In genomic region chr9:84397151-84397728, GRCh38 we compare ENCODE assay signal across 9 cellular contexts. TPM values are rescaled to one million over a fixed set of nuclear protein-coding genes. Genes with fewer than 3 reads are reported as not detected.
DNase-seq lines count a peak whose midpoint lies in the region; ATAC-seq and TF ChIP-seq lines count a peak whose summit lies in the region.
"Had no signal": no experiment of that assay in that cellular context is flagged by ENCODE, and none has a peak within 500 bp of the region (broad histone marks: within the 10 kb centered on the region; RNA-seq: fewer than 3 reads in every experiment).

No MANE protein-coding gene starts in this region.

- no peaks in the 10 kb centered on the region for H3K4me1 Mint-ChIP-seq in activated CD4-positive, alpha-beta T cell treated with anti-CD3 and anti-CD28 coated beads, Interleukin-2, amount 10 ng/mL, durations not matched to agents 24 days and 14 days

- H3K4me3 ChIP-seq in right lobe of liver = no peak overlapping the region
- H3K4me3 ChIP-seq: BLaER1 had no signal

- peak; percentile 87 to 97 (median 96) for TF ChIP-seq CTCF in right lobe of liver (IDR thresholded peaks at IDR 0.05)

- H3K27me3 ChIP-seq in right lobe of liver = no peaks in the 10 kb centered on the region
- H3K27me3 ChIP-seq: BLaER1 had no signal

- H3K4me1 ChIP-seq in right lobe of liver = no peaks in the 10 kb centered on the region
- H3K4me1 ChIP-seq: BLaER1 had no signal

- H3K9me3 Mint-ChIP-seq in activated CD4-positive, alpha-beta T cell treated with anti-CD3 and anti-CD28 coated beads, Interleukin-2, amount 10 ng/mL, durations not matched to agents 24 days and 14 days = no peaks in the 10 kb centered on the region

- no peak overlapping the region for H3K27ac Mint-ChIP-seq in activated CD4-positive, alpha-beta T cell treated with anti-CD3 and anti-CD28 coated beads, Interleukin-2, amount 10 ng/mL, durations not matched to agents 24 days and 14 days

- H3K9me3 ChIP-seq in right lobe of liver = no peaks in the 10 kb centered on the region

- no peak overlapping the region for H3K4me3 Mint-ChIP-seq in activated CD4-positive, alpha-beta T cell treated with anti-CD3 and anti-CD28 coated beads, Interleukin-2, amount 10 ng/mL, durations not matched to agents 24 days and 14 days

- H3K36me3 ChIP-seq in right lobe of liver = no peaks in the 10 kb centered on the region
- H3K36me3 ChIP-seq: BLaER1 had no signal

- DNase-seq in NCI-H510A treated with DMSO at 0.1 percent for 48 hours (lab: John Stamatoyannopoulos, UW) = peak; percentile 79
- no peak for DNase-seq in NCI-H510A (lab: John Stamatoyannopoulos, UW)
- DNase-seq in NCI-H2227 (lab: John Stamatoyannopoulos, UW; ENCODE audit: unreplicated experiment) = peak; percentile 71
- peak; percentile 89 for DNase-seq in activated CD4-positive, alpha-beta T cell treated with anti-CD3 and anti-CD28 coated beads, Interleukin-2, amount 10 ng/mL, durations not matched to agents 24 days and 14 days
- DNase-seq in dermis blood vessel endothelial cell = peak; percentile 85
- DNase-seq in right lobe of liver = peak; percentile 44 to 71 (median 64)
- DNase-seq in stimulated activated CD4-positive, alpha-beta T cell treated with anti-CD3 and anti-CD28 coated beads, TNF-alpha, amount 100 ng/mL, for 1 hour (ENCODE audit: low read depth in 3 of 3, low spot score in 1 of 3) = peak; percentile 11 to 39 (median 37)

- no peak for TF ChIP-seq POLR2A in right lobe of liver (IDR thresholded peaks at IDR 0.05)

- 54% methylated on average over 7 of the region's 13 CpGs for WGBS in right lobe of liver (ENCODE audit: insufficient coverage, low coverage, low lambda C conversion rate, missing lambda C conversion rate)

- H3K27ac ChIP-seq in right lobe of liver = no peak overlapping the region
- H3K27ac ChIP-seq: BLaER1 had no signal

- intact Hi-C loops in activated CD4-positive, alpha-beta T cell treated with anti-CD3 and anti-CD28 coated beads, Interleukin-2, amount 10 ng/mL, durations not matched to agents 24 days and 14 days (cut with micrococcal nuclease) = loop anchor here (1.0 to 10.0 kb wide), 4 partner anchors 558 to 1213 kb away; no protein-coding TSS in a partner anchor
- intact Hi-C loops in right lobe of liver (cut with DNase I) = loop anchor here in 1 of 2 donors (10.0 kb wide), 1 partner anchor 858 kb away; no protein-coding TSS in a partner anchor

- no peaks in the 10 kb centered on the region for H3K36me3 Mint-ChIP-seq in activated CD4-positive, alpha-beta T cell treated with anti-CD3 and anti-CD28 coated beads, Interleukin-2, amount 10 ng/mL, durations not matched to agents 24 days and 14 days (ENCODE audit: low read depth)

- H3K27me3 Mint-ChIP-seq in activated CD4-positive, alpha-beta T cell treated with anti-CD3 and anti-CD28 coated beads, Interleukin-2, amount 10 ng/mL, durations not matched to agents 24 days and 14 days = no peaks in the 10 kb centered on the region

- peak; percentile 61 for ATAC-seq in HG03039 (IDR thresholded peaks at IDR 0.05; ENCODE audit: unreplicated experiment)
- peak; percentile 92 to 97 (median 95) for ATAC-seq in right lobe of liver

RNA-seq across cellular contexts. Expression of gene SLC28A3, which starts 56.7 kb away (rescaled TPM):
- 0.44 and 0.54 TPM in 2 replicates for total RNA-seq in activated CD4-positive, alpha-beta T cell treated with anti-CD3 and anti-CD28 coated beads, Interleukin-2, amount 10 ng/mL, durations not matched to agents 24 days and 14 days
- total RNA-seq in dermis blood vessel endothelial cell (not detected in 2 replicates), right lobe of liver (under 1 TPM; 0.07 to 0.16 (median 0.12) TPM)
